Comparison of ENCODE assay signal across 1 cellular context in genomic region chr2:204152616-204153015, GRCh38.
TF ChIP-seq lines count a peak whose summit lies in the region.

No MANE protein-coding gene starts in this region.

TF ChIP-seq in H1, 55 proteins besides CTCF, POLR2A, EP300 and RAD21:
- TF ChIP-seq RXRA (IDR thresholded peaks at IDR 0.05; ENCODE audit: insufficient read depth, low read depth, low read length) (no peak), BACH1 (IDR thresholded peaks at IDR 0.05; ENCODE audit: low read length) (no peak), RNF2 (IDR thresholded peaks at IDR 0.05; ENCODE audit: borderline replicate concordance, low read depth, low read length, missing control alignments, poor library complexity, severe bottlenecking) (no peak), POLR2AphosphoS5 (IDR thresholded peaks at IDR 0.05; ENCODE audit: low read depth, low read length) (no peak), CHD1 (IDR thresholded peaks at IDR 0.05; ENCODE audit: low read depth, low read length) (no peak), ATF3 (IDR thresholded peaks at IDR 0.05; ENCODE audit: insufficient read depth, low read depth, low read length) (no peak), NRF1 (IDR thresholded peaks at IDR 0.05; ENCODE audit: low read depth, low read length) (no peak), RFX5 (IDR thresholded peaks at IDR 0.05; ENCODE audit: borderline replicate concordance, low read depth, low read length) (no peak), TAF1 (IDR thresholded peaks at IDR 0.05; ENCODE audit: low read depth, low read length) (no peak), CHD2 (IDR thresholded peaks at IDR 0.05; ENCODE audit: low read length) (no peak), HDAC6 (IDR thresholded peaks at IDR 0.05; ENCODE audit: low read depth, low read length) (no peak), EZH2 (IDR thresholded peaks at IDR 0.05; ENCODE audit: low read depth, low read length, severe bottlenecking) (no peak), CTBP2 (IDR thresholded peaks at IDR 0.05; ENCODE audit: borderline replicate concordance, insufficient read depth, insufficient read length, low read length) (no peak)
TF ChIP-seq in H1: peak in this region for 0.
